1 cellular context compared by ENCODE assay signal in the genomic region with DNA sequence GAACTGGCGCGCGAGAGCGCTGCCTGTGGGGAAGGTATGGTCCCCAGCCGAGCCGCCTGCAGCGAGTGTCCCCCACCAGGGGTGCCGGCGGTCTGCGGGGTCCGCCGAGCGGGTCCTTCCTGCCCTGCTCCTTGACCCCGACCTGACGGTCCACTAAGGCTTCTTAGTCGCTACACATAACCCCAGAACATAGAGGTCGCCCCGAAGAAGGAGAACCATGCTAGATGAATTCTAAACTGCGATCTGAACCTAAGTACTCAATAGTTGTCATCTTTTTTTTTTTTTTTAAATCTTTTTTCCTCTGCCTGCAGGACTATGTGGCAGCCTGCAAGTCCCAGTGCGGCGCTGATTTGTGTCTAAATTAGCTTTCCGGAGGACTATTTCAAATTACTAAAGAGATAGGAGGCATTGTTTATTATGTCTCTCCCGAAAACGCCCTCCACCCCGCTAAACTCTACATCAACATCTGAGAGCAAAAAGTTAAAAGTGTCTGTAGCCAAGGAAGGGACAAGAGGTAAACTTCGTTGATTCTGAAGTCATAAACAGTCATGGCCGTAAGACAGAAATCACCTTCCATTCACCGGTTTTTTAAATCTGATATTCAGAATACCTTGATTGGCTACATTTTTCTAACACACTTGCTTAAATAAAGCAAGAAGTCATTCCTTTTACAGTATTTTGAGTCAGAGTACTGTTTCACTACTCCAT.
TF ChIP-seq lines count a peak whose summit lies in the region.

No MANE protein-coding gene starts in this region.

TF ChIP-seq in SK-N-SH, 30 proteins besides CTCF, POLR2A, EP300 and RAD21 (continued from another document):
- no peak for TF ChIP-seq USF2 (IDR thresholded peaks at IDR 0.05; ENCODE audit: borderline replicate concordance, low read depth, low read length)
- TF ChIP-seq CHD2 (IDR thresholded peaks at IDR 0.05; ENCODE audit: low read length, partially characterized antibody), result no peak
- TF ChIP-seq EZH2phosphoT487 (IDR thresholded peaks at IDR 0.05; ENCODE audit: borderline replicate concordance, low read depth), result no peak
- no peak for TF ChIP-seq MAX (IDR thresholded peaks at IDR 0.05; ENCODE audit: low read depth)
TF ChIP-seq in SK-N-SH: peak in this region for 0.
